16 cellular contexts compared by ENCODE assay signal in genomic region chr3:162719684-162720341, GRCh38.
DNase-seq lines count a peak whose midpoint lies in the region; ATAC-seq, FAIRE-seq and TF ChIP-seq lines count a peak whose summit lies in the region.
"Had no signal": no experiment of that assay in that cellular context is flagged by ENCODE, and none has a peak within 500 bp of the region (broad histone marks: within the 10 kb centered on the region; RNA-seq: fewer than 3 reads in every experiment).

No MANE protein-coding gene starts in this region.

- H3K4me3 ChIP-seq in kidney epithelial cell (ENCODE audit: low read depth, low read length) = no peak overlapping the region
- H3K4me3 ChIP-seq in aorta (ENCODE audit: low read length in 2 of 2) = no peak overlapping the region
- H3K4me3 ChIP-seq: gastroesophageal sphincter, SK-N-MC had no signal

- H3K27ac ChIP-seq in aorta (ENCODE audit: low read depth in 1 of 2, low read length in 2 of 2) = no peak overlapping the region
- H3K27ac ChIP-seq: gastroesophageal sphincter, SK-N-MC had no signal

- no peak for TF ChIP-seq CTCF in kidney epithelial cell (IDR thresholded peaks at IDR 0.05; ENCODE audit: insufficient read depth, low read length, poor library complexity, severe bottlenecking)

- H3K4me1 ChIP-seq in aorta (ENCODE audit: control insufficient read depth in 1 of 2, insufficient read depth in 2 of 2, low read length in 2 of 2) = peaks cover 0 to 3% of the 10 kb centered on the region in 2 donors
- H3K4me1 ChIP-seq: gastroesophageal sphincter had no signal

- ATAC-seq in aorta (ENCODE audit: low FRiP score) = no peak
- ATAC-seq: activated naive CD8-positive, alpha-beta T cell treated with anti-CD3 and anti-CD28 coated beads, Interleukin-2, amount 50 U/mL, for 24 hours; gastroesophageal sphincter had no signal

- no peak for FAIRE-seq in HTR-8/SVneo (lab: Jason Lieb, UNC)

- DNase-seq in AG20443 (ENCODE audit: low spot score) (peak; percentile 55), HTR-8/SVneo (ENCODE audit: insufficient read length, low spot score) (peak; percentile 59), astrocyte of the hippocampus (ENCODE audit: low read depth, low spot score) (peak; percentile 87), kidney epithelial cell (ENCODE audit: low read depth) (peak; percentile 86), epidermal melanocyte (ENCODE audit: insufficient read length, low spot score) (no peak), Kasumi-1 (lab: John Stamatoyannopoulos, UW) (no peak), aorta (no peak), T-helper 9 cell (no peak)
- DNase-seq: activated naive CD8-positive, alpha-beta T cell treated with anti-CD3 and anti-CD28 coated beads, Interleukin-2, amount 50 U/mL, for 24 hours; DMS79 treated with DMSO at 0.1 percent for 48 hours; H9; NCI-H2029; stimulated activated CD4-positive, alpha-beta T cell treated with anti-CD3 and anti-CD28 coated beads, Interleukin-12 subunit alpha, Interleukin-12 subunit beta, amount 100 ng/mL, for 4 hours; stimulated activated naive CD4-positive, alpha-beta T cell treated with Interleukin-2 at 50 U/mL for 16 hours had no signal

- H3K27me3 ChIP-seq in kidney epithelial cell (ENCODE audit: control insufficient read depth, insufficient read depth, low read length) = no peaks in the 10 kb centered on the region
- H3K27me3 ChIP-seq in aorta (ENCODE audit: control insufficient read depth in 1 of 2, insufficient read depth in 2 of 2, low read length in 1 of 2) = no peaks in the 10 kb centered on the region
- H3K27me3 ChIP-seq: gastroesophageal sphincter had no signal

- H3K36me3 ChIP-seq in kidney epithelial cell (ENCODE audit: control insufficient read depth, insufficient read depth, low read length) = no peaks in the 10 kb centered on the region
- no peaks in the 10 kb centered on the region for H3K36me3 ChIP-seq in aorta (ENCODE audit: control insufficient read depth in 1 of 2, insufficient read depth in 2 of 2, low read length in 1 of 2)
- H3K36me3 ChIP-seq: gastroesophageal sphincter had no signal

- intact Hi-C loops in aorta (cut with DNase I) = no loop called here

- no peaks in the 10 kb centered on the region for H3K9me3 ChIP-seq in aorta (ENCODE audit: control insufficient read depth, low read length)
- H3K9me3 ChIP-seq: gastroesophageal sphincter had no signal

Comparison
In these comparisons a context has a peak if more than half of its experiments do, and no peak if none do; other contexts are left out.
1. DNase-seq: peak in AG20443 (single experiment), HTR-8/SVneo (single experiment), astrocyte of the hippocampus (single experiment) and kidney epithelial cell (single experiment); none in epidermal melanocyte (single experiment), Kasumi-1 (0 of 2), aorta (0 of 2) and T-helper 9 cell (single experiment).